In the genomic region with DNA sequence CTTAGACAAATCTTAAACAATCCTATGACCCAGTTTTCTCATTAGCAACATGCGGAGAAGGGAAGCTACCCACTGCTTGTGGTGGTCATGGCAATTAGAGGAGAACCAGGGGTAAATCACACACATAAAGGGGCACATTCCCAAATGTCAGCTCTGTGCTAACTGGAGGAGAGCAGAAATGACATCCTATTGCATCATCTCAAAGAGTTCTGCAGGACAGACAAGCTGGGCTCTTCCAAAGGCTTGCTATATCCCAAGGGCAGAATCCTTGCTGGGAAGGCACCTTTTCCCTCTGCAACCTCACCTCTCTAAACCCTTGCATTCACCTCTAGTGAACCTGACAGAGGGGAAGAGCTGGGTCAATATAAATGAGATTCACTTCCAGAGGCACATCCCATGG, we compare ENCODE assay signal across 18 cellular contexts. TPM values are rescaled to one million over a fixed set of nuclear protein-coding genes. Genes with fewer than 3 reads are reported as not detected.
DNase-seq lines count a peak whose midpoint lies in the region; ATAC-seq, FAIRE-seq and TF ChIP-seq lines count a peak whose summit lies in the region.
"Had no signal": no experiment of that assay in that cellular context is flagged by ENCODE, and none has a peak within 500 bp of the region (broad histone marks: within the 10 kb centered on the region; RNA-seq: fewer than 3 reads in every experiment).

No MANE protein-coding gene starts in this region.

- no peak overlapping the region for H2AK5ac ChIP-seq in H9 (ENCODE audit: insufficient read length, low read length)

- H3K14ac ChIP-seq in H9 (ENCODE audit: insufficient read depth, low read length): peak overlapping the region; percentile 20; the same call in 1 of the 2 replicates

- H3K36me3 ChIP-seq in hepatocyte (replicated peaks; ENCODE audit: insufficient read depth, low read depth) (no peaks in the 10 kb centered on the region), pancreas (no peaks in the 10 kb centered on the region)
- H3K36me3 ChIP-seq: BLaER1 had no signal

- no peak for FAIRE-seq in pancreas (lab: Jason Lieb, UNC)
- FAIRE-seq: A204.1, GM12878, GM18507, H54 had no signal

- H3K9me2 ChIP-seq in hepatocyte (replicated peaks; ENCODE audit: insufficient read depth): no peaks in the 10 kb centered on the region

- H4K5ac ChIP-seq in H9 (ENCODE audit: insufficient read length, low read depth, low read length): no peak overlapping the region

- no peak overlapping the region for H3K4me2 ChIP-seq in H9 (ENCODE audit: insufficient read depth, insufficient read length, low read length)
- H3K4me2 ChIP-seq in hepatocyte: no peak overlapping the region
- H3K4me2 ChIP-seq: BLaER1 had no signal

- no CpG with 5 or more reads among the region's 1 CpG for WGBS in H9 (ENCODE audit: extremely low coverage, insufficient read length, low lambda C conversion rate)
- WGBS in hepatocyte (ENCODE audit: low lambda C conversion rate, missing lambda C conversion rate): 96% methylated on average over 1 of the region's 1 CpG
- WGBS in pancreas, 2 donors: 97 to 100% methylated on average over 1 of the region's 1 CpG

- no peak overlapping the region for H3T11ph ChIP-seq in H9 (ENCODE audit: low read length)

- H3K79me2 ChIP-seq in H9 (ENCODE audit: insufficient read depth, low read length) (no peaks in the 10 kb centered on the region), hepatocyte (no peaks in the 10 kb centered on the region)

- H4K8ac ChIP-seq in H9 (replicated peaks; ENCODE audit: insufficient read length, low read depth, low read length): no peak overlapping the region

- DNase-seq in AG10803 (ENCODE audit: low read depth) (peak; percentile 46), H9 (no peak), WTC11 (ENCODE audit: low spot score) (no peak), fibroblast of the aortic adventitia (ENCODE audit: low read depth) (peak; percentile 22), hepatocyte (ENCODE audit: low spot score) (no peak), pancreas (no peak), NCI-H446 (lab: John Stamatoyannopoulos, UW) (no peak), NCI-H526 (lab: John Stamatoyannopoulos, UW) (no peak)
- DNase-seq: AML-193; Caco-2; CD8-positive, alpha-beta memory T cell; DMS53; GM23248 had no signal

- no peak overlapping the region for H3K9ac ChIP-seq in H9 (ENCODE audit: extremely low read depth, insufficient read length, low read length)
- H3K9ac ChIP-seq: BLaER1, GM23248 had no signal

- H3K27me3 ChIP-seq in H9 (ENCODE audit: insufficient read depth, low read length): no peaks in the 10 kb centered on the region
- no peaks in the 10 kb centered on the region for H3K27me3 ChIP-seq in hepatocyte
- H3K27me3 ChIP-seq in pancreas: no peaks in the 10 kb centered on the region
- H3K27me3 ChIP-seq: BLaER1 had no signal

- POLR2A ChIA-PET in WTC11 (lab: Charles Lee): no interaction called here

- H3K23me2 ChIP-seq in H9 (ENCODE audit: insufficient read length, low read depth, low read length, poor library complexity, severe bottlenecking): no peaks in the 10 kb centered on the region

- CTCF ChIA-PET in WTC11 (lab: Charles Lee): interaction anchor here (0.5 to 1.0 kb wide), 2 partner anchors 39 to 212 kb away, joined by 3 to 4 read pairs; partner anchors contain the start of gene RARS1

- H2BK12ac ChIP-seq in H9 (ENCODE audit: insufficient read length, low read depth, low read length): no peak overlapping the region

- H3K4me1 ChIP-seq in H9 (ENCODE audit: insufficient read depth, low read length) (no peaks in the 10 kb centered on the region), hepatocyte (ENCODE audit: insufficient read depth) (peaks cover 14% of the 10 kb centered on the region), pancreas (peaks cover 0 to 5% (median 0%) of the 10 kb centered on the region in 3 donors)

- no peak overlapping the region for H3K4ac ChIP-seq in H9 (ENCODE audit: low read depth, low read length)

- no peak overlapping the region for H4K91ac ChIP-seq in H9 (ENCODE audit: insufficient read length, low read depth, low read length)

- H3K9me3 ChIP-seq in H9 (ENCODE audit: control insufficient read depth, low read depth, low read length) (no peaks in the 10 kb centered on the region), hepatocyte (ENCODE audit: low read depth) (no peaks in the 10 kb centered on the region), pancreas (no peaks in the 10 kb centered on the region)
- H3K9me3 ChIP-seq: BLaER1, Caco-2 had no signal

- H3K27ac ChIP-seq in H9 (ENCODE audit: insufficient read length, low read depth, low read length) (no peak overlapping the region), hepatocyte (no peak overlapping the region), pancreas (no peak overlapping the region)
- H3K27ac ChIP-seq: BLaER1, GM23248 had no signal

- TF ChIP-seq CTCF in AG10803 (conservative IDR thresholded peaks at IDR 0.05; ENCODE audit: low read length) (no peak), H9 (conservative IDR thresholded peaks at IDR 0.05) (no peak), WTC11 (IDR thresholded peaks at IDR 0.05) (no peak), fibroblast of the aortic adventitia (IDR thresholded peaks at IDR 0.05; ENCODE audit: insufficient read depth, low read length) (no peak), hepatocyte (IDR thresholded peaks at IDR 0.05; ENCODE audit: poor library complexity) (no peak), pancreas (IDR thresholded peaks at IDR 0.05) (no peak)

- H3K79me1 ChIP-seq in H9 (ENCODE audit: insufficient read depth, low read depth, low read length, poor library complexity, severe bottlenecking): no peaks in the 10 kb centered on the region

- no peak overlapping the region for H2BK120ac ChIP-seq in H9 (ENCODE audit: low read depth, low read length, poor library complexity, severe bottlenecking)

- H3K56ac ChIP-seq in H9 (ENCODE audit: insufficient read length, low read depth, low read length): no peak overlapping the region

- no peaks in the 10 kb centered on the region for H3K36me3 Mint-ChIP-seq in H9 (ENCODE audit: insufficient read depth in 1 of 3, low read depth in 3 of 3)
- no peaks in the 10 kb centered on the region for H3K36me3 Mint-ChIP-seq in WTC11
- H3K36me3 Mint-ChIP-seq: CD8-positive, alpha-beta memory T cell had no signal

- H2AFZ ChIP-seq in H9 (ENCODE audit: low read length) (no peak overlapping the region), hepatocyte (no peak overlapping the region)
- H2AFZ ChIP-seq: GM23248 had no signal

- H3K4me3 Mint-ChIP-seq in H9 (no peak overlapping the region), WTC11 (no peak overlapping the region)

- no peak overlapping the region for H3K4me3 ChIP-seq in AG10803 (ENCODE audit: low read length)
- no peak overlapping the region for H3K4me3 ChIP-seq in fibroblast of the aortic adventitia (ENCODE audit: low read depth, low read length)
- H3K4me3 ChIP-seq in hepatocyte: no peak overlapping the region
- H3K4me3 ChIP-seq in pancreas: no peak overlapping the region
- H3K4me3 ChIP-seq: BLaER1, GM12878, GM23248 had no signal

- peaks cover 30% of the 10 kb centered on the region for H3K27me3 Mint-ChIP-seq in H9 (ENCODE audit: low read depth)
- no peaks in the 10 kb centered on the region; the same call in 1 of the 2 replicates for H3K27me3 Mint-ChIP-seq in WTC11 (ENCODE audit: low read depth)

- no peak overlapping the region for H2BK15ac ChIP-seq in H9 (ENCODE audit: low read depth, low read length)

- H4K20me1 ChIP-seq in H9 (ENCODE audit: control insufficient read depth, insufficient read depth, insufficient read length) (no peaks in the 10 kb centered on the region), hepatocyte (ENCODE audit: insufficient read depth, poor library complexity, severe bottlenecking) (no peaks in the 10 kb centered on the region)
- H4K20me1 ChIP-seq: BLaER1 had no signal

- H3K27ac Mint-ChIP-seq in H9 (no peak overlapping the region), WTC11 (no peak overlapping the region)
- H3K27ac Mint-ChIP-seq: CD8-positive, alpha-beta memory T cell had no signal

- H3K9me3 Mint-ChIP-seq in H9 (no peaks in the 10 kb centered on the region; a peak in 1 of 5 replicates), WTC11 (no peaks in the 10 kb centered on the region)

- H3K23ac ChIP-seq in H9 (ENCODE audit: insufficient read length, low read depth, low read length): no peak overlapping the region

- no peak overlapping the region for H3K18ac ChIP-seq in H9 (ENCODE audit: insufficient read length, low read depth, low read length)

- ATAC-seq in WTC11 (no peak), pancreas (no peak)
- ATAC-seq: GM12878 had no signal

- H3K4me1 Mint-ChIP-seq in H9: peaks cover 12 to 17% of the 10 kb centered on the region in 2 experiments
- peaks cover 12% of the 10 kb centered on the region for H3K4me1 Mint-ChIP-seq in WTC11

- no peak overlapping the region for H2BK5ac ChIP-seq in H9 (ENCODE audit: insufficient read length, low read length)

- H2BK20ac ChIP-seq in H9 (ENCODE audit: low read depth, low read length, poor library complexity, severe bottlenecking): no peak overlapping the region

- intact Hi-C loops in pancreas (cut with DNase I): loop anchor here in 1 of 3 donors (5.0 kb wide), 1 partner anchor 148 kb away; no protein-coding TSS in a partner anchor

TF ChIP-seq in WTC11, 78 proteins besides CTCF, POLR2A, EP300 and RAD21:
- TF ChIP-seq GTF2I (CRISPR knock-in tag; conservative IDR thresholded peaks at IDR 0.05) (no peak), GABPB1 (CRISPR knock-in tag; IDR thresholded peaks at IDR 0.05) (peak; percentile 83)

RNA-seq across cellular contexts. Expression of gene WWC1, which starts 17.0 kb away (rescaled TPM):
- total RNA-seq in H9 (2021) (28.2 and 30.7 TPM in 2 replicates), WTC11 (2021) (29.1 to 48.4 TPM (median 31.6 TPM) in 3 replicates), fibroblast of the aortic adventitia (ENCODE audit: low replicate concordance) (0.45 and 2.7 TPM in 2 replicates), hepatocyte (22.6 and 27.6 TPM in 2 replicates), pancreas (10 to 100 TPM; 36.4 to 54.2 (median 41.8) TPM)
- polyA plus RNA-seq in hepatocyte (21.5 and 27.8 TPM in 2 replicates), pancreas (10 to 100 TPM; 35.0 to 38.5 TPM)

Comparison
In these comparisons a context has a peak if more than half of its experiments do, and no peak if none do; other contexts are left out.
1. DNase-seq: peak in AG10803 (single experiment) and fibroblast of the aortic adventitia (single experiment); none in H9 (single experiment), WTC11 (single experiment), hepatocyte (single experiment), pancreas (0 of 6), NCI-H446 (0 of 2) and NCI-H526 (0 of 2).